In the genomic region with DNA sequence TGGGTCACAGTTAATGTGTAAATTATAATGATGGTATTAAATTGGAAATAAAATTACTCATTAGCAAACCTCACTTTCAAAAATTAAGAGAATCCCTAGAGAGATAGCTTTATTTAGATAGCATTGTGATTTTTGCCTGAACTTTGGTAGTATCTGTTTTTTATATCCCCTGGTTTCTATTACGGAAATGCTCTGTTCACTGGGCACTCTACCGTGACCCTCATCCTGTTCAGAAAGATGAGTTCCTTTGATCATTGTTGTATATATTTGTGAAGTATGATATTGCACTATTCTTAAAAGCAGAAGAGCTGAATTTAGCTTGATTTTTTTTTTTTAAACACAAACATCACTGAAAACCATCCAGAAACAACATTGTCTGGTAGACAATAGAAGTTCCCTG, we compare ENCODE assay signal across 36 cellular contexts.
"Had no signal": no experiment of that assay in that cellular context is flagged by ENCODE, and none has a peak within 500 bp of the region (broad histone marks: within the 10 kb centered on the region; RNA-seq: fewer than 3 reads in every experiment).

No MANE protein-coding gene starts in this region.

- H3K9me3 ChIP-seq: adrenal gland, Peyer's patch had no signal

- H3K4me3 ChIP-seq: adrenal gland, Peyer's patch had no signal

- FAIRE-seq: bronchial epithelial cell had no signal

- ATAC-seq: activated naive CD4-positive, alpha-beta T cell treated with anti-CD3 and anti-CD28 coated beads, Interleukin-2, amount 50 U/mL, for 72 hours; activated T-cell treated with anti-CD3 and anti-CD28 coated beads, Interleukin-2, amount 50 U/mL, for 4 hours; PC-3; Right ventricle myocardium inferior; SK-N-SH treated with all-trans-retinoic acid at 6 μM for 48 hours; T-cell; T-helper 17 cell had no signal

- DNase-seq: activated B cell treated with CpG ODN at 0.5 μM for 24 hours; activated CD4-positive, alpha-beta memory T cell treated with anti-CD3 and anti-CD28 coated beads for 36 hours; activated CD4-positive, alpha-beta T cell treated with anti-CD3 and anti-CD28 coated beads for 4 hours; activated CD4-positive, alpha-beta T cell treated with anti-CD3 and anti-CD28 coated beads, Interleukin-2, amount 50 U/mL, for 1 hour; activated CD4-positive, CD25-positive, alpha-beta regulatory T cell treated with anti-CD3 and anti-CD28 coated beads, Interleukin-2, amount 50 U/mL, for 72 hours; activated CD8-positive, alpha-beta memory T cell treated with anti-CD3 and anti-CD28 coated beads, Interleukin-2, amount 50 U/mL, for 4 hours; activated gamma-delta T cell treated with Interleukin-2 at 50 U/mL for 16 hours; activated naive CD4-positive, alpha-beta T cell treated with anti-CD3 and anti-CD28 coated beads for 36 hours; activated T-cell treated with anti-CD3 and anti-CD28 coated beads for 4 hours; activated T-cell treated with anti-CD3 and anti-CD28 coated beads, Interleukin-2, amount 50 U/mL, for 4 hours; adrenal gland; anterior cingulate cortex; caudate nucleus; cerebellar nuclear complex; NCI-H1048; NCI-H1105 treated with DMSO at 0.1 percent for 48 hours; NCI-H1436; NCI-H1694; NCI-H1930; NCI-H2081 treated with DMSO at 0.1 percent for 48 hours; NCI-H226; NCI-H446 treated with DMSO at 0.1 percent for 48 hours; NCI-H524; NK-92 treated with Interleukin-12 subunit alpha and Interleukin-12 subunit beta, amount 100 ng/mL, for 24 hours; PC-3; Peyer's patch; SIG-M5; T-cell; T-helper 17 cell; T-helper 9 cell had no signal

- H3K27ac ChIP-seq: adrenal gland, Peyer's patch, RWPE1, VCaP had no signal

- H3K36me3 ChIP-seq: adrenal gland, Peyer's patch had no signal

- H3K4me1 ChIP-seq: adrenal gland, Peyer's patch had no signal

- H3K27me3 ChIP-seq: adrenal gland, Peyer's patch had no signal
